10 cellular contexts compared by ENCODE assay signal in the genomic region with DNA sequence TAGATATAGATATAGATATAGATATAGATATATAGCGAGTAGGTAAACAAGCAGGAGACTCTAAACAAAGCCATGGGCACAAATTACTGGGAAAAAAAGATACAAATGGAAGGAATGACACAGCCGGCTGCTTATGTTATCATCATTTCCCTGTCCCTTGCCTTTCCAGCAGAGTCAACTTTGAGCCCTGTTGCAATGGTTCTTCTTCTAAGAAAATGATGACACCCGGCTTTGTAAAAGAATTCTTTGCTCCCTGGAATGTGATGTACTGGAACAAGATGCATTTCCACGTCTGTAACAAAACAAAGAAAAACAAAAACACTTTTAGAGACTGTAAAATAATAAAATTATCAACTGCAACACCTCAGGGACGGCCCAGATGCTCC.
A peak's percentile ranks its signal among the peaks of the same experiment; 100 is the strongest.
DNase-seq lines count a peak whose midpoint lies in the region; ATAC-seq, FAIRE-seq and TF ChIP-seq lines count a peak whose summit lies in the region.
"Had no signal": no experiment of that assay in that cellular context is flagged by ENCODE, and none has a peak within 500 bp of the region (broad histone marks: within the 10 kb centered on the region; RNA-seq: fewer than 3 reads in every experiment).

No MANE protein-coding gene starts in this region.

- FAIRE-seq in kidney (lab: Jason Lieb, UNC): no peak

- H3K36me3 Mint-ChIP-seq in activated CD4-positive, alpha-beta T cell treated with anti-CD3 and anti-CD28 coated beads, Interleukin-2, amount 10 ng/mL, durations not matched to agents 24 days and 14 days (ENCODE audit: low read depth): no peaks in the 10 kb centered on the region
- H3K36me3 Mint-ChIP-seq in stimulated activated memory B cell treated with anti-CD40 and anti-IgM and Interleukin-4, amounts not matched to agents 10 μg/mL and 1 μg/mL and 100 μg/mL, for 72 hours: no peaks in the 10 kb centered on the region
- H3K36me3 Mint-ChIP-seq: naive B cell had no signal

- H3K4me3 ChIP-seq in astrocyte of the cerebellum (ENCODE audit: low read depth, low read length): peak overlapping the region; percentile 46
- peak overlapping the region; percentile 37 to 72 for H3K4me3 ChIP-seq in kidney (ENCODE audit: low read length in 2 of 2)
- H3K4me3 ChIP-seq in PC-9: no peak overlapping the region
- H3K4me3 ChIP-seq: cardiac muscle cell had no signal

- peaks cover 0 to 3% of the 10 kb centered on the region in 2 donors for H3K4me1 ChIP-seq in kidney (ENCODE audit: control insufficient read depth in 1 of 2, insufficient read depth in 1 of 2, low read depth in 1 of 2, low read length in 2 of 2)
- H3K4me1 ChIP-seq in PC-9 (replicated peaks; ENCODE audit: insufficient read depth): no peaks in the 10 kb centered on the region

- H3K79me2 ChIP-seq in PC-9 (ENCODE audit: low read depth): no peaks in the 10 kb centered on the region

- no peaks in the 10 kb centered on the region for H3K9me2 ChIP-seq in PC-9 (ENCODE audit: insufficient read depth)

- TF ChIP-seq CTCF in astrocyte of the cerebellum (IDR thresholded peaks at IDR 0.05; ENCODE audit: low read depth, low read length, missing control alignments) (no peak), kidney (IDR thresholded peaks at IDR 0.05; ENCODE audit: borderline replicate concordance, extremely low read depth, insufficient read depth) (no peak), PC-9 (conservative IDR thresholded peaks at IDR 0.05) (no peak)

- peaks cover 17% of the 10 kb centered on the region for H3K27me3 Mint-ChIP-seq in activated CD4-positive, alpha-beta T cell treated with anti-CD3 and anti-CD28 coated beads, Interleukin-2, amount 10 ng/mL, durations not matched to agents 24 days and 14 days
- peaks cover 10% of the 10 kb centered on the region for H3K27me3 Mint-ChIP-seq in stimulated activated memory B cell treated with anti-CD40 and anti-IgM and Interleukin-4, amounts not matched to agents 10 μg/mL and 1 μg/mL and 100 μg/mL, for 72 hours

- H3K9me3 ChIP-seq in kidney (ENCODE audit: control insufficient read depth in 1 of 2, low read length in 2 of 2): no peaks in the 10 kb centered on the region
- no peaks in the 10 kb centered on the region for H3K9me3 ChIP-seq in PC-9 (ENCODE audit: insufficient read depth, low read depth)

- H3K27ac ChIP-seq in kidney (ENCODE audit: low read depth in 2 of 2, low read length in 2 of 2) (no peak overlapping the region), PC-9 (no peak overlapping the region)
- H3K27ac ChIP-seq: cardiac muscle cell had no signal

- H3K4me3 Mint-ChIP-seq in activated CD4-positive, alpha-beta T cell treated with anti-CD3 and anti-CD28 coated beads, Interleukin-2, amount 10 ng/mL, durations not matched to agents 24 days and 14 days: peak overlapping the region; percentile 86
- no peak overlapping the region for H3K4me3 Mint-ChIP-seq in stimulated activated memory B cell treated with anti-CD40 and anti-IgM and Interleukin-4, amounts not matched to agents 10 μg/mL and 1 μg/mL and 100 μg/mL, for 72 hours

- DNase-seq in activated CD4-positive, alpha-beta T cell treated with anti-CD3 and anti-CD28 coated beads, Interleukin-2, amount 10 ng/mL, durations not matched to agents 24 days and 14 days: no peak
- DNase-seq in activated CD4-positive, alpha-beta T cell treated with anti-CD3 and anti-CD28 coated beads, Interleukin-2, amount 50 U/mL, for 1 hour: no peak
- DNase-seq in astrocyte of the cerebellum (ENCODE audit: low read depth) (no peak), kidney (no peak), superior temporal gyrus (ENCODE audit: extremely low spot score) (peak; percentile 59), PC-9 (no peak), NCI-H524 (lab: John Stamatoyannopoulos, UW) (no peak)
- DNase-seq: naive B cell had no signal

- no peak overlapping the region for H3K4me2 ChIP-seq in PC-9

- in situ Hi-C loops in astrocyte of the cerebellum (cut with HindIII; ENCODE audit: low sequenced_read_pairs): no loop called here

- H3K9ac ChIP-seq in kidney (ENCODE audit: low read length in 2 of 2): no peak overlapping the region

- H3K4me1 Mint-ChIP-seq in activated CD4-positive, alpha-beta T cell treated with anti-CD3 and anti-CD28 coated beads, Interleukin-2, amount 10 ng/mL, durations not matched to agents 24 days and 14 days: peaks cover 2% of the 10 kb centered on the region
- no peaks in the 10 kb centered on the region for H3K4me1 Mint-ChIP-seq in stimulated activated memory B cell treated with anti-CD40 and anti-IgM and Interleukin-4, amounts not matched to agents 10 μg/mL and 1 μg/mL and 100 μg/mL, for 72 hours

- H3F3A ChIP-seq in PC-9 (ENCODE audit: insufficient read depth, low read depth): no peaks in the 10 kb centered on the region

- no peaks in the 10 kb centered on the region for H3K27me3 ChIP-seq in PC-9 (ENCODE audit: insufficient read depth, low read depth)
- H3K27me3 ChIP-seq: cardiac muscle cell had no signal

- POLR2A ChIA-PET in PC-9 (lab: Charles Lee; ENCODE audit: unreplicated experiment): no interaction called here

- H4K20me1 ChIP-seq in PC-9 (ENCODE audit: insufficient read depth): no peaks in the 10 kb centered on the region

- no peak overlapping the region for H2AFZ ChIP-seq in PC-9

- H3K36me3 ChIP-seq in kidney (ENCODE audit: control insufficient read depth in 1 of 2, insufficient read depth in 2 of 2, low read length in 2 of 2): no peaks in the 10 kb centered on the region
- no peaks in the 10 kb centered on the region for H3K36me3 ChIP-seq in PC-9 (ENCODE audit: low read depth)
- H3K36me3 ChIP-seq: cardiac muscle cell had no signal

- peaks cover 8% of the 10 kb centered on the region for H3K9me3 Mint-ChIP-seq in activated CD4-positive, alpha-beta T cell treated with anti-CD3 and anti-CD28 coated beads, Interleukin-2, amount 10 ng/mL, durations not matched to agents 24 days and 14 days
- H3K9me3 Mint-ChIP-seq in stimulated activated memory B cell treated with anti-CD40 and anti-IgM and Interleukin-4, amounts not matched to agents 10 μg/mL and 1 μg/mL and 100 μg/mL, for 72 hours: peaks cover 7% of the 10 kb centered on the region

- CTCF ChIA-PET in PC-9 (lab: Charles Lee): no interaction called here

- ATAC-seq in stimulated activated memory B cell treated with anti-CD40 and anti-IgM and Interleukin-4, amounts not matched to agents 10 μg/mL and 1 μg/mL and 100 μg/mL, for 72 hours: no peak

- H3K27ac Mint-ChIP-seq in activated CD4-positive, alpha-beta T cell treated with anti-CD3 and anti-CD28 coated beads, Interleukin-2, amount 10 ng/mL, durations not matched to agents 24 days and 14 days: no peak overlapping the region
- no peak overlapping the region for H3K27ac Mint-ChIP-seq in stimulated activated memory B cell treated with anti-CD40 and anti-IgM and Interleukin-4, amounts not matched to agents 10 μg/mL and 1 μg/mL and 100 μg/mL, for 72 hours

- intact Hi-C loops in activated CD4-positive, alpha-beta T cell treated with anti-CD3 and anti-CD28 coated beads, Interleukin-2, amount 10 ng/mL, durations not matched to agents 24 days and 14 days (cut with micrococcal nuclease): no loop called here
- intact Hi-C loops in kidney (cut with DNase I): no loop called here
- intact Hi-C loops in PC-9 (cut with micrococcal nuclease; ENCODE audit: unreplicated experiment): no loop called here

- BruUV-seq in PC-9 (replicated peaks; lab: Mats Ljungman, UMichigan): no TSS peak
